Comparison of ENCODE assay signal across 9 cellular contexts in genomic region chr13:102774596-102775375, GRCh38. TPM values are rescaled to one million over a fixed set of nuclear protein-coding genes. Genes with fewer than 3 reads are reported as not detected.
DNase-seq lines count a peak whose midpoint lies in the region; ATAC-seq, FAIRE-seq and TF ChIP-seq lines count a peak whose summit lies in the region.
"Had no signal": no experiment of that assay in that cellular context is flagged by ENCODE, and none has a peak within 500 bp of the region (broad histone marks: within the 10 kb centered on the region; RNA-seq: fewer than 3 reads in every experiment).

No MANE protein-coding gene starts in this region.

- SMC1A ChIA-PET in GM12878 (lab: Charles Lee; ENCODE audit: uncharacterized antibody, unreplicated experiment): interaction anchor here (0.7 to 4.9 kb wide), 5 partner anchors 26 to 177 kb away, joined by 3 to 22 read pairs (median 4); partner anchors contain the start of genes BIVM and POGLUT2

- no TSS peak for BruUV-seq in GM12878 (replicated peaks; lab: Mats Ljungman, UMichigan)

- H3K27me3 ChIP-seq in Loucy (ENCODE audit: insufficient read depth, low read length, poor library complexity, severe bottlenecking) (no peaks in the 10 kb centered on the region), GM12878 (replicated peaks in 1 of 2; ENCODE audit: control insufficient read depth in 2 of 2, insufficient read depth in 2 of 2, low read length in 1 of 2) (no peaks in the 10 kb centered on the region), osteoblast (ENCODE audit: insufficient read depth, low read length) (no peaks in the 10 kb centered on the region)

- no peak overlapping the region for H3K4me3 ChIP-seq in Loucy (ENCODE audit: low read length, poor library complexity, severe bottlenecking)
- no peak overlapping the region for H3K4me3 ChIP-seq in GM12878
- H3K4me3 ChIP-seq in osteoblast (ENCODE audit: insufficient read depth, low read length): no peak overlapping the region

- CTCF ChIA-PET in GM12878 (lab: Yijun Ruan, JAX): interaction anchor here (0.7 to 1.3 kb wide), 3 partner anchors 17 to 352 kb away, joined by 3 read pairs; partner anchors contain the start of gene ERCC5

- no peaks in the 10 kb centered on the region for H3K9me2 ChIP-seq in Loucy (replicated peaks; ENCODE audit: low read depth, low read length)

- TF ChIP-seq CTCF in Loucy (conservative IDR thresholded peaks at IDR 0.05; ENCODE audit: low read length) (no peak), GM12878 (IDR thresholded peaks at IDR 0.05 in 2 of 3, conservative IDR thresholded peaks at IDR 0.05 in 1 of 3; ENCODE audit: control insufficient read depth in 2 of 3, extremely low read depth in 1 of 3, insufficient read depth in 1 of 3, low read depth in 3 of 3, low read length in 3 of 3) (no peak), osteoblast (IDR thresholded peaks at IDR 0.05; ENCODE audit: extremely low read depth, low read depth, low read length) (no peak)

- no peak for FAIRE-seq in GM12878 (lab: Jason Lieb, UNC)

- peak overlapping the region; percentile 89 for H3K4me2 ChIP-seq in Loucy (ENCODE audit: low read depth, low read length, poor library complexity, severe bottlenecking)
- H3K4me2 ChIP-seq in GM12878 (ENCODE audit: control insufficient read depth, insufficient read depth): no peak overlapping the region
- H3K4me2 ChIP-seq in osteoblast (ENCODE audit: insufficient read depth, low read length): no peak overlapping the region

- H4K20me1 ChIP-seq in Loucy (ENCODE audit: insufficient read depth, low read length, poor library complexity, severe bottlenecking): no peaks in the 10 kb centered on the region
- H4K20me1 ChIP-seq in GM12878 (ENCODE audit: control insufficient read depth, insufficient read depth): no peaks in the 10 kb centered on the region
- H4K20me1 ChIP-seq in osteoblast (ENCODE audit: insufficient read depth, low read length): no peaks in the 10 kb centered on the region

- no peak overlapping the region for H2AFZ ChIP-seq in Loucy (ENCODE audit: low read length)
- peak overlapping the region; percentile 95; the same call in 1 of the 2 replicates for H2AFZ ChIP-seq in GM12878 (ENCODE audit: control insufficient read depth, low read depth, low read length)
- peak overlapping the region; percentile 94 for H2AFZ ChIP-seq in osteoblast (ENCODE audit: low read length)

- peak; percentile 0 for DNase-seq in DMS53 (lab: John Stamatoyannopoulos, UW)
- DNase-seq in DMS53 treated with DMSO at 0.1 percent for 48 hours (lab: John Stamatoyannopoulos, UW; ENCODE audit: unreplicated experiment): no peak
- no peak for DNase-seq in GM12878 (ENCODE audit: low read depth, low spot score)
- DNase-seq in osteoblast (ENCODE audit: insufficient read length, low spot score, missing footprints): peak; percentile 71
- no peak for DNase-seq in activated effector memory CD4-positive, alpha-beta T cell treated with Interleukin-2 at 50 U/mL for 16 hours
- DNase-seq in iPS-NIHi11 (ENCODE audit: low spot score): no peak
- DNase-seq: NCI-H2029 treated with DMSO at 0.1 percent for 48 hours had no signal

- H3K9me3 ChIP-seq in Loucy (ENCODE audit: insufficient read depth, low read depth, low read length): no peaks in the 10 kb centered on the region; the same call in 1 of the 2 replicates
- H3K9me3 ChIP-seq in GM12878 (replicated peaks; ENCODE audit: control insufficient read depth, insufficient read depth, low read length): no peaks in the 10 kb centered on the region
- H3K9me3 ChIP-seq in osteoblast (ENCODE audit: low read depth, low read length): no peaks in the 10 kb centered on the region

- 91% methylated on average over 8 of the region's 8 CpGs for WGBS in GM12878 (ENCODE audit: insufficient coverage, insufficient replicate concordance, low lambda C conversion rate, missing lambda C conversion rate)

- intact Hi-C loops in GM12878 (cut with micrococcal nuclease; ENCODE audit: unreplicated experiment): loop anchor here (5.0 kb wide), 1 partner anchor 38 kb away; no protein-coding TSS in a partner anchor

- TF ChIP-seq EP300 in GM12878 (IDR thresholded peaks at IDR 0.05; ENCODE audit: borderline replicate concordance in 1 of 2, control insufficient read depth in 1 of 2, low read depth in 2 of 2, low read length in 2 of 2): no peak

- POLR2A ChIA-PET in GM12878 (lab: Charles Lee): interaction anchor here (1.0 to 2.6 kb wide), 3 partner anchors 25 to 180 kb away, joined by 4 to 16 read pairs (median 6); no protein-coding TSS in a partner anchor

- peaks cover 7% of the 10 kb centered on the region for H3F3A ChIP-seq in Loucy (ENCODE audit: low read depth)

- RAD21 ChIA-PET in GM12878 (lab: Charles Lee; ENCODE audit: unreplicated experiment): interaction anchor here (1.5 kb wide), 1 partner anchor 33 kb away, joined by 3 read pairs; no protein-coding TSS in a partner anchor

- ATAC-seq in GM12878 (no peak), HG03159 (IDR thresholded peaks at IDR 0.05; ENCODE audit: unreplicated experiment) (no peak)

- in situ Hi-C loops in GM12878 (cut with MboI): no loop called here

- H3K36me3 ChIP-seq in Loucy (ENCODE audit: insufficient read depth, low read length) (no peaks in the 10 kb centered on the region), GM12878 (ENCODE audit: control insufficient read depth in 2 of 2, insufficient read depth in 2 of 2, low read length in 1 of 2) (no peaks in the 10 kb centered on the region), osteoblast (ENCODE audit: insufficient read depth, low read length) (no peaks in the 10 kb centered on the region)

- H3K9ac ChIP-seq in Loucy (ENCODE audit: low read depth, low read length, poor library complexity, severe bottlenecking): peak overlapping the region; percentile 37
- H3K9ac ChIP-seq in GM12878 (ENCODE audit: control insufficient read depth, insufficient read depth, low read length): no peak overlapping the region

- peaks cover 36% of the 10 kb centered on the region for H3K79me2 ChIP-seq in Loucy (ENCODE audit: insufficient read depth, low read length)
- peaks cover 11% of the 10 kb centered on the region for H3K79me2 ChIP-seq in GM12878 (ENCODE audit: control insufficient read depth, insufficient read depth, low read length)
- H3K79me2 ChIP-seq in osteoblast (ENCODE audit: insufficient read depth, low read length): peaks cover 29% of the 10 kb centered on the region

- TF ChIP-seq RAD21 in GM12878 (IDR thresholded peaks at IDR 0.05; ENCODE audit: insufficient read depth, low read depth, low read length): no peak

- no peak for TF ChIP-seq POLR2A in GM12878 (IDR thresholded peaks at IDR 0.05; ENCODE audit: low read depth, low read length)

- H3K27ac ChIP-seq in GM12878 (ENCODE audit: control insufficient read depth, insufficient read depth): no peak overlapping the region
- no peak overlapping the region for H3K27ac ChIP-seq in osteoblast (ENCODE audit: low read depth, low read length)

- H3K4me1 ChIP-seq in Loucy (ENCODE audit: insufficient read depth, low read length, poor library complexity, severe bottlenecking) (peaks cover 39% of the 10 kb centered on the region), GM12878 (ENCODE audit: control insufficient read depth, insufficient read depth, low read length) (peaks cover 12% of the 10 kb centered on the region), osteoblast (ENCODE audit: insufficient read depth, low read length) (peaks cover 2% of the 10 kb centered on the region)

RNA-seq across cellular contexts. Expression of gene TEX30, which starts 1.2 kb away (rescaled TPM):
- total RNA-seq in GM12878 (2013; cell fraction: nucleolus; rRNA removed): 6.1 and 7.4 TPM in 2 replicates
- total RNA-seq in GM12878 (2014; rRNA removed) (21.4 and 25.0 TPM in 2 replicates), GM12878 (2014; rRNA removed; fragmentation: Illumina TruSeq; extraction: Trizol) (22.8 and 23.1 TPM in 2 replicates), GM12878 (2021) (17.3 and 19.7 TPM in 2 replicates), osteoblast (13.4 and 14.4 TPM in 2 replicates)
- polyA plus RNA-seq in GM12878 (2011; ENCODE audit: low read depth): 9.0 TPM
- polyA plus RNA-seq in GM12878 (2011; rRNA removed) (24.2 and 38.1 TPM in 2 replicates), GM12878 (2014; fragmentation: Illumina TruSeq; extraction: Trizol) (23.3 and 25.8 TPM in 2 replicates), GM12878 (2014; fragmentation: Nextera tagmentation; extraction: Ambion mirVana) (100 to 1,000 TPM in 1 of 2 experiments, 10 to 100 TPM in 1; 79.5 to 114 TPM), GM12878 (2014; rRNA removed) (21.1 and 25.8 TPM in 2 replicates), GM12878 (2016; fragmentation: Nextera tagmentation; extraction: Ambion mirVana) (10 to 100 TPM; 80.0 to 82.5 TPM)
- 9.2 and 9.4 TPM in 2 replicates for polyA plus RNA-seq in GM12878 (2011; cell fraction: cytosol; rRNA removed)
- polyA plus RNA-seq in GM12878 (2011; cell fraction: nucleus; rRNA removed): 8.1 and 10.0 TPM in 2 replicates
- 10.8 and 14.3 TPM in 2 replicates for polyA plus RNA-seq in GM12878 (2012)
- polyA minus RNA-seq in GM12878 (2011; rRNA and poly(A)+ RNA removed): 3.5 and 5.3 TPM in 2 replicates
- polyA minus RNA-seq in GM12878 (2011; cell fraction: cytosol; rRNA and poly(A)+ RNA removed): 1.1 and 2.7 TPM in 2 replicates
- polyA minus RNA-seq in GM12878 (2011; cell fraction: nucleus; rRNA and poly(A)+ RNA removed): 1.9 and 3.5 TPM in 2 replicates

RNA-seq across cellular contexts. Expression of gene POGLUT2, which starts 24.0 kb away (rescaled TPM):
- total RNA-seq in GM12878 (2013; cell fraction: nucleolus; rRNA removed): 11.3 and 13.9 TPM in 2 replicates
- total RNA-seq in GM12878 (2014; rRNA removed): 8.0 and 9.0 TPM in 2 replicates
- total RNA-seq in GM12878 (2014; rRNA removed; fragmentation: Illumina TruSeq; extraction: Trizol): 7.1 and 7.7 TPM in 2 replicates
- total RNA-seq in GM12878 (2021): 6.4 and 7.0 TPM in 2 replicates
- 2.3 TPM for polyA plus RNA-seq in GM12878 (2011; ENCODE audit: low read depth)
- polyA plus RNA-seq in GM12878 (2011; rRNA removed): 8.7 and 12.2 TPM in 2 replicates
- 5.4 and 5.5 TPM in 2 replicates for polyA plus RNA-seq in GM12878 (2011; cell fraction: cytosol; rRNA removed)
- polyA plus RNA-seq in GM12878 (2011; cell fraction: nucleus; rRNA removed): 6.1 and 7.6 TPM in 2 replicates
- polyA plus RNA-seq in GM12878 (2012): 3.5 and 4.0 TPM in 2 replicates
- 6.3 and 13.5 TPM in 2 replicates for polyA plus RNA-seq in GM12878 (2014; fragmentation: Illumina TruSeq; extraction: Trizol)
- polyA plus RNA-seq in GM12878 (2014; fragmentation: Nextera tagmentation; extraction: Ambion mirVana): 1 to 10 TPM; 2.9 to 6.3 TPM
- 6.1 and 9.7 TPM in 2 replicates for polyA plus RNA-seq in GM12878 (2014; rRNA removed)
- polyA plus RNA-seq in GM12878 (2016; fragmentation: Nextera tagmentation; extraction: Ambion mirVana): 10 to 100 TPM; 10.0 to 11.3 TPM
- 3.7 and 3.9 TPM in 2 replicates for polyA minus RNA-seq in GM12878 (2011; rRNA and poly(A)+ RNA removed)
- polyA minus RNA-seq in GM12878 (2011; cell fraction: cytosol; rRNA and poly(A)+ RNA removed): 2.8 and 3.1 TPM in 2 replicates
- polyA minus RNA-seq in GM12878 (2011; cell fraction: nucleus; rRNA and poly(A)+ RNA removed): 5.1 and 10.8 TPM in 2 replicates
- total RNA-seq in osteoblast: 15.9 and 18.0 TPM in 2 replicates

RNA-seq across cellular contexts. Expression of gene BIVM, which starts 24.1 kb away (rescaled TPM):
- total RNA-seq in GM12878 (2013; cell fraction: nucleolus; rRNA removed): 61.5 and 69.6 TPM in 2 replicates
- 15.5 and 17.4 TPM in 2 replicates for total RNA-seq in GM12878 (2014; rRNA removed)
- 14.2 and 15.7 TPM in 2 replicates for total RNA-seq in GM12878 (2014; rRNA removed; fragmentation: Illumina TruSeq; extraction: Trizol)
- total RNA-seq in GM12878 (2021): 12.7 and 14.6 TPM in 2 replicates
- polyA plus RNA-seq in GM12878 (2011; ENCODE audit: low read depth): 5.5 TPM
- 20.1 and 29.7 TPM in 2 replicates for polyA plus RNA-seq in GM12878 (2011; rRNA removed)
- 6.3 and 6.8 TPM in 2 replicates for polyA plus RNA-seq in GM12878 (2011; cell fraction: cytosol; rRNA removed)
- 19.9 and 26.6 TPM in 2 replicates for polyA plus RNA-seq in GM12878 (2011; cell fraction: nucleus; rRNA removed)
- 9.7 and 9.8 TPM in 2 replicates for polyA plus RNA-seq in GM12878 (2012)
- 13.9 and 19.4 TPM in 2 replicates for polyA plus RNA-seq in GM12878 (2014; fragmentation: Illumina TruSeq; extraction: Trizol)
- 1 to 10 TPM; 3.4 to 5.4 TPM for polyA plus RNA-seq in GM12878 (2014; fragmentation: Nextera tagmentation; extraction: Ambion mirVana)
- 15.9 and 17.9 TPM in 2 replicates for polyA plus RNA-seq in GM12878 (2014; rRNA removed)
- 10 to 100 TPM; 13.3 to 13.9 TPM for polyA plus RNA-seq in GM12878 (2016; fragmentation: Nextera tagmentation; extraction: Ambion mirVana)
- polyA minus RNA-seq in GM12878 (2011; rRNA and poly(A)+ RNA removed): 5.1 and 6.2 TPM in 2 replicates
- polyA minus RNA-seq in GM12878 (2011; cell fraction: cytosol; rRNA and poly(A)+ RNA removed): 2.1 and 5.3 TPM in 2 replicates
- 12.1 and 18.9 TPM in 2 replicates for polyA minus RNA-seq in GM12878 (2011; cell fraction: nucleus; rRNA and poly(A)+ RNA removed)
- total RNA-seq in osteoblast: 22.1 and 30.9 TPM in 2 replicates

Comparison
In these comparisons a context has a peak if more than half of its experiments do, and no peak if none do; other contexts are left out.
1. DNase-seq: peak in DMS53 (single experiment) and osteoblast (single experiment); none in DMS53 treated with DMSO at 0.1 percent for 48 hours (single experiment), GM12878 (single experiment), activated effector memory CD4-positive, alpha-beta T cell treated with Interleukin-2 at 50 U/mL for 16 hours (single experiment) and iPS-NIHi11 (single experiment).